ENCODE assay signal across 28 cellular contexts in the genomic region with DNA sequence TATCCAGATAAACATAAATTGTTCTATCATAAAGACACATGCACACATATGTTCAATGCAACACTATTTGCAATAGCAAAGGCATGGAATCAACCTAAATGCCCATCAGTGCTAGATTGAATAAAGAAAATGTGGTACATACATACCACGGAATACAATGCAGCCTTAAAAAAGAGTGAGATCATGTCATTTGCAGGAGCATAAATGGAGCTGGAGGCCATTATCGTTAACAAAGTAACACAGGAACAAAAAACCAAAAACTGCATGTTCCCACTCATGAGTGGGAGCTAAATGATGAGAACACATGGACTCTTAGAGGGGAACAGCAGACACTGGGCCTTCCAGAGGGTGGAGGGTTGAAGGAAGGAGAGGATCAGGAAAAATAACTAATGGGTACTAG.
"Had no signal": no experiment of that assay in that cellular context is flagged by ENCODE, and none has a peak within 500 bp of the region (broad histone marks: within the 10 kb centered on the region; RNA-seq: fewer than 3 reads in every experiment).

No MANE protein-coding gene starts in this region.

- H3K9me3 ChIP-seq: colonic mucosa had no signal

- H3K36me3 ChIP-seq: colonic mucosa, esophagus muscularis mucosa, esophagus squamous epithelium, gastrocnemius medialis, gastroesophageal sphincter, heart left ventricle, heart right ventricle had no signal

- ATAC-seq: effector memory CD8-positive, alpha-beta T cell; esophagus mucosa; foreskin keratinocyte; gastrocnemius medialis; gastroesophageal sphincter; heart left ventricle; heart right ventricle had no signal

- H3K4me3 ChIP-seq: colonic mucosa, coronary artery, dorsolateral prefrontal cortex, esophagus muscularis mucosa, esophagus squamous epithelium, gastrocnemius medialis, gastroesophageal sphincter, heart left ventricle, heart right ventricle had no signal

- H3K27ac ChIP-seq: colonic mucosa, coronary artery, dorsolateral prefrontal cortex, epithelial cell of prostate, esophagus muscularis mucosa, esophagus squamous epithelium, foreskin keratinocyte, gastrocnemius medialis, gastroesophageal sphincter, heart left ventricle, heart right ventricle had no signal

- FAIRE-seq: colon, endometrium, endothelial cell of umbilical vein, frontal cortex had no signal

- DNase-seq: colonic mucosa; cortex of kidney; dermis blood vessel endothelial cell; dorsolateral prefrontal cortex; effector CD4-positive, alpha-beta T cell; effector CD8-positive, alpha-beta T cell; effector memory CD4-positive, alpha-beta T cell; effector memory CD8-positive, alpha-beta T cell; endodermal cell; erythroblast; esophagus squamous epithelium; foreskin fibroblast; foreskin keratinocyte; foreskin melanocyte; gastrocnemius medialis; glutamatergic neuron; head of caudate nucleus; heart left ventricle; heart right ventricle had no signal

- H3K4me1 ChIP-seq: colonic mucosa, esophagus muscularis mucosa, esophagus squamous epithelium, foreskin keratinocyte, gastrocnemius medialis, gastroesophageal sphincter, heart left ventricle, heart right ventricle had no signal

- H3K27me3 ChIP-seq: colonic mucosa, dorsolateral prefrontal cortex, gastrocnemius medialis had no signal
